In genomic region chr22:38290347-38290746, GRCh38 we compare ENCODE assay signal across 1 cellular context.
A peak's percentile ranks its signal among the peaks of the same experiment; 100 is the strongest.
TF ChIP-seq lines count a peak whose summit lies in the region.

No MANE protein-coding gene starts in this region.

TF ChIP-seq in GM23338, 12 proteins besides CTCF, POLR2A, EP300 and RAD21 (continued from another document):
- TF ChIP-seq POLR2AphosphoS5 (IDR thresholded peaks at IDR 0.05; ENCODE audit: low read depth): 0 out of 2 replicates have a peak, but pooled peaks have one; percentile 6
